ENCODE assay signal across 10 cellular contexts in the genomic region with DNA sequence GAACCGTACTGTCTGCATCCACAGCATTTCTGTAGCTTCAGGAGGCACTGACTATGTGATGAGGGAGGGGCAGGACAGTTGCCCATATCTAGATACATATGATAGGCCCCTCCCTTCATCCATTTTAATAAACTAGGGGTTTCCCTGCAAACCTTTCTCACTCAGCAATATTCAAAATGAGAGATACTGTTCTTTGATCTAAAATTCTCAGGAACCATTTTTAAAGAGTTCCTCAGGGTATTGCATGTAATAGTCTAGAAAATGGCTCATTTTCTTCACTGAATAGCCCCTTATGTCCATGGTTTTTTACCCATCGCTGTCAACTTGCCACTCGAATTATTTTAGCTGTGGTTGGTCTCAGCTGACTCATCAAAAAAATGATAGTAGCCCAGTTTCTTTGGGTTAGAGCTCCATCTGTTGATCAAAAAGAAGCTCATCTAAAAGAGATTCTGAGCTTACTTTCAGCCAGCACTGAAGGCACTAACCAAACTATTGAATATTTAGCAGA. TPM values are rescaled to one million over a fixed set of nuclear protein-coding genes. Genes with fewer than 3 reads are reported as not detected.
DNase-seq lines count a peak whose midpoint lies in the region; TF ChIP-seq lines count a peak whose summit lies in the region.
"Had no signal": no experiment of that assay in that cellular context is flagged by ENCODE, and none has a peak within 500 bp of the region (broad histone marks: within the 10 kb centered on the region; RNA-seq: fewer than 3 reads in every experiment).

No MANE protein-coding gene starts in this region.

- H3K4me3 Mint-ChIP-seq in chondrocyte (ENCODE audit: unreplicated experiment), result no peak overlapping the region
- H3K4me3 Mint-ChIP-seq: CD8-positive, alpha-beta memory T cell had no signal

- H3K36me3 ChIP-seq in KMS-11 (ENCODE audit: insufficient read depth), result no peaks in the 10 kb centered on the region

- peak overlapping the region; percentile 37; the same call in 1 of the 2 replicates for H2AFZ ChIP-seq in KMS-11 (ENCODE audit: low read depth)

- DNase-seq in NCI-H2107 treated with DMSO at 0.1 percent for 48 hours (lab: John Stamatoyannopoulos, UW; ENCODE audit: unreplicated experiment), result peak; percentile 27
- no peak for DNase-seq in NCI-H2107 (lab: John Stamatoyannopoulos, UW)
- peak; percentile 17 for DNase-seq in SHP77 (lab: John Stamatoyannopoulos, UW)
- DNase-seq in chondrocyte (ENCODE audit: low spot score), result no peak
- DNase-seq in lung microvascular endothelial cell (ENCODE audit: low read depth in 2 of 2), result peak; percentile 62 to 78
- DNase-seq in mesenteric fat pad (ENCODE audit: low spot score), result no peak
- DNase-seq in OCI-M2 (lab: John Stamatoyannopoulos, UW; ENCODE audit: unreplicated experiment), result no peak

- H3K27me3 ChIP-seq in KMS-11 (ENCODE audit: insufficient read depth, low read depth), result no peaks in the 10 kb centered on the region

- no peaks in the 10 kb centered on the region for H4K20me1 ChIP-seq in KMS-11 (ENCODE audit: insufficient read depth)

- peaks cover 6% of the 10 kb centered on the region for H3K4me1 Mint-ChIP-seq in chondrocyte (ENCODE audit: low read depth)

- peak overlapping the region; percentile 30; the same call in 1 of the 2 replicates for H3K27ac ChIP-seq in KMS-11

- peak overlapping the region; percentile 17; the same call in 1 of the 2 replicates for H3K9ac ChIP-seq in KMS-11

- peak; percentile 65 for TF ChIP-seq CTCF in KMS-11 (conservative IDR thresholded peaks at IDR 0.05; ENCODE audit: low read depth, low read length)
- peak; percentile 85 for TF ChIP-seq CTCF in chondrocyte (IDR thresholded peaks at IDR 0.05)

- H3K79me2 ChIP-seq in KMS-11 (ENCODE audit: insufficient read depth, low read depth), result no peaks in the 10 kb centered on the region

- H3K4me1 ChIP-seq in KMS-11 (ENCODE audit: low read depth, poor library complexity, severe bottlenecking), result peaks cover 12% of the 10 kb centered on the region

- no peak overlapping the region for H3K4me3 ChIP-seq in KMS-11 (IDR thresholded peaks at IDR 0.05; ENCODE audit: insufficient read depth, low read depth, low read length)

- H3K27ac Mint-ChIP-seq in chondrocyte (ENCODE audit: unreplicated experiment), result no peak overlapping the region

- no peaks in the 10 kb centered on the region for H3K9me3 Mint-ChIP-seq in chondrocyte (ENCODE audit: low read depth)
- H3K9me3 Mint-ChIP-seq: CD8-positive, alpha-beta memory T cell had no signal

- no peaks in the 10 kb centered on the region for H3K27me3 Mint-ChIP-seq in chondrocyte (ENCODE audit: low read depth)
- H3K27me3 Mint-ChIP-seq: CD8-positive, alpha-beta memory T cell had no signal

- H3K4me2 ChIP-seq in KMS-11, result peak overlapping the region; percentile 75

- peaks cover 7% of the 10 kb centered on the region for H3K36me3 Mint-ChIP-seq in chondrocyte (ENCODE audit: low read depth)

RNA-seq across cellular contexts. Expression of a gene that starts 37.0 kb away (rescaled TPM):
- total RNA-seq in chondrocyte (not detected in 3 replicates), lung microvascular endothelial cell (not detected in 2 replicates), mesenteric fat pad (not detected)
- total RNA-seq: CD8-positive, alpha-beta memory T cell; temporal lobe had no signal

RNA-seq across cellular contexts. Expression of a gene that starts 42.0 kb away (rescaled TPM):
- total RNA-seq in chondrocyte, result 14.7 to 24.6 TPM (median 15.3 TPM) in 3 replicates
- total RNA-seq in lung microvascular endothelial cell, result 4.2 and 5.0 TPM in 2 replicates
- total RNA-seq in mesenteric fat pad, result 18.5 TPM

RNA-seq across cellular contexts. Expression of a gene that starts 42.5 kb away (rescaled TPM):
- total RNA-seq in chondrocyte (187 to 229 TPM (median 207 TPM) in 3 replicates), lung microvascular endothelial cell (158 and 180 TPM in 2 replicates), mesenteric fat pad (241 TPM)

RNA-seq across cellular contexts. Expression of a gene that starts 52.3 kb away (rescaled TPM):
- total RNA-seq in chondrocyte, result 54.8 to 64.3 TPM (median 57.7 TPM) in 3 replicates
- 72.4 and 81.3 TPM in 2 replicates for total RNA-seq in lung microvascular endothelial cell
- total RNA-seq in mesenteric fat pad, result 44.8 TPM

Comparison
In these comparisons a context has a peak if more than half of its experiments do, and no peak if none do; other contexts are left out.
1. DNase-seq: peak in NCI-H2107 treated with DMSO at 0.1 percent for 48 hours (single experiment), SHP77 (2 of 2) and lung microvascular endothelial cell (2 of 2); none in NCI-H2107 (single experiment), chondrocyte (single experiment), mesenteric fat pad (single experiment) and OCI-M2 (single experiment).